18 cellular contexts compared by ENCODE assay signal in the genomic region with DNA sequence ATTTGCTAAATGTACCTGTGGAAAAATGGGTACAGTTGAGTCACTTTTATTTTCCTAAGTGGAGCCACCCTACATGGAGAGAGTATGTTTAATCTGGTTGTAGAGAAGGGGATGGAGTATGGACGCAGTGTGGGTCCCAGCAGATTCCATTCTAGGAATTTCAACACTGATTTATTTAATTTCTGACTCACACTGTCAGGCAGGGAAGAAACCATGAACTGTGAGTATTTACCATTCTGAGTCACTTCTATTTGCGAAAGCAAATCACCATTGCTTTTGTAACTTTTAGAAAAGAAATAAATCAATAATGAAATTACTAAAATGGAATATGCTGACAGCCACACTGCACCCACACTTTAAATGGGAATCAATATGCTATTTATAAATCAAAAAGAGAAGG.
DNase-seq lines count a peak whose midpoint lies in the region; ATAC-seq, FAIRE-seq and TF ChIP-seq lines count a peak whose summit lies in the region.
"Had no signal": no experiment of that assay in that cellular context is flagged by ENCODE, and none has a peak within 500 bp of the region (broad histone marks: within the 10 kb centered on the region; RNA-seq: fewer than 3 reads in every experiment).

No MANE protein-coding gene starts in this region.

- no peaks in the 10 kb centered on the region for H4K20me1 ChIP-seq in astrocyte (ENCODE audit: insufficient read depth, low read length)

- peaks cover 3% of the 10 kb centered on the region for H3K27me3 Mint-ChIP-seq in astrocyte (ENCODE audit: low read depth, unreplicated experiment)
- no peaks in the 10 kb centered on the region for H3K27me3 Mint-ChIP-seq in CD8-positive, alpha-beta T cell (ENCODE audit: low read depth)

- no peaks in the 10 kb centered on the region for H3K36me3 Mint-ChIP-seq in astrocyte (ENCODE audit: low read depth, unreplicated experiment)
- no peaks in the 10 kb centered on the region for H3K36me3 Mint-ChIP-seq in CD8-positive, alpha-beta T cell
- H3K36me3 Mint-ChIP-seq: activated naive CD8-positive, alpha-beta T cell had no signal

- no peaks in the 10 kb centered on the region for H3K36me3 ChIP-seq in astrocyte (ENCODE audit: insufficient read depth, low read length)
- no peaks in the 10 kb centered on the region for H3K36me3 ChIP-seq in CD8-positive, alpha-beta T cell (ENCODE audit: insufficient read depth, low read length)
- H3K36me3 ChIP-seq: spleen, suprapubic skin had no signal

- H3K27me3 ChIP-seq in astrocyte (ENCODE audit: insufficient read depth, low read length): no peaks in the 10 kb centered on the region
- H3K27me3 ChIP-seq in CD8-positive, alpha-beta T cell (ENCODE audit: insufficient read depth, low read length): no peaks in the 10 kb centered on the region
- H3K27me3 ChIP-seq: spleen, suprapubic skin had no signal

- H3K9ac ChIP-seq in astrocyte (ENCODE audit: low read length): no peak overlapping the region

- peak overlapping the region; percentile 23 for H3K4me2 ChIP-seq in astrocyte (ENCODE audit: low read length)

- no peak overlapping the region for H3K27ac Mint-ChIP-seq in astrocyte (ENCODE audit: unreplicated experiment)
- no peak overlapping the region for H3K27ac Mint-ChIP-seq in CD8-positive, alpha-beta T cell
- H3K27ac Mint-ChIP-seq: activated naive CD8-positive, alpha-beta T cell; T-helper 2 cell treated with Interferon-gamma antibody and Interleukin-4, amounts not matched to agents 5 μg/mL and 100 μg/mL, for 36 hours had no signal

- H3K27ac ChIP-seq in astrocyte (ENCODE audit: low read depth, low read length): no peak overlapping the region
- no peak overlapping the region for H3K27ac ChIP-seq in CD8-positive, alpha-beta T cell (ENCODE audit: low read depth, low read length)
- H3K27ac ChIP-seq: dorsolateral prefrontal cortex, spleen, suprapubic skin had no signal

- no peaks in the 10 kb centered on the region for H3K4me1 Mint-ChIP-seq in astrocyte (ENCODE audit: low read depth, unreplicated experiment)
- H3K4me1 Mint-ChIP-seq in CD8-positive, alpha-beta T cell (ENCODE audit: low read depth): no peaks in the 10 kb centered on the region

- no peak overlapping the region for H2AFZ ChIP-seq in astrocyte (ENCODE audit: low read depth, low read length)

- no peaks in the 10 kb centered on the region for H3K9me3 Mint-ChIP-seq in astrocyte (ENCODE audit: unreplicated experiment)
- H3K9me3 Mint-ChIP-seq in CD8-positive, alpha-beta T cell: peaks cover 5% of the 10 kb centered on the region

- H3K79me2 ChIP-seq in astrocyte (ENCODE audit: insufficient read depth, low read length): no peaks in the 10 kb centered on the region

- no peak overlapping the region for H3K4me3 ChIP-seq in astrocyte (ENCODE audit: insufficient read depth, low read depth, low read length)
- no peak overlapping the region for H3K4me3 ChIP-seq in CD8-positive, alpha-beta T cell (ENCODE audit: low read depth, low read length)
- H3K4me3 ChIP-seq: dorsolateral prefrontal cortex, spleen, suprapubic skin had no signal

- DNase-seq in AG08395 (ENCODE audit: low spot score): peak; percentile 30
- DNase-seq in ELR (ENCODE audit: low read depth): peak; percentile 20
- peak; percentile 74 for DNase-seq in astrocyte (ENCODE audit: low read depth)
- no peak for DNase-seq in HuH-7.5 (ENCODE audit: low spot score)
- DNase-seq in CD8-positive, alpha-beta T cell: no peak
- no peak for DNase-seq in GM20000 (ENCODE audit: low spot score)
- DNase-seq: ACHN; activated CD4-positive, CD25-positive, alpha-beta regulatory T cell; dorsolateral prefrontal cortex; erythroblast; NCI-H510A; SHP77; spleen had no signal

- TF ChIP-seq CTCF in astrocyte (IDR thresholded peaks at IDR 0.05; ENCODE audit: insufficient read depth, low read depth, low read length) (no peak), GM20000 (IDR thresholded peaks at IDR 0.05; ENCODE audit: extremely low read depth, missing control alignments) (no peak)
- TF ChIP-seq CTCF in CD8-positive, alpha-beta T cell (IDR thresholded peaks at IDR 0.05): no peak

- H3K4me3 Mint-ChIP-seq in astrocyte (ENCODE audit: unreplicated experiment): no peak overlapping the region
- H3K4me3 Mint-ChIP-seq in CD8-positive, alpha-beta T cell: no peak overlapping the region
- H3K4me3 Mint-ChIP-seq: activated naive CD8-positive, alpha-beta T cell; T-helper 2 cell treated with Interferon-gamma antibody and Interleukin-4, amounts not matched to agents 5 μg/mL and 100 μg/mL, for 36 hours had no signal

- POLR2A ChIA-PET in CD8-positive, alpha-beta T cell (lab: Charles Lee): no interaction called here

- ATAC-seq in GM18907 (IDR thresholded peaks at IDR 0.05; ENCODE audit: unreplicated experiment): no peak
- ATAC-seq in CD8-positive, alpha-beta T cell: no peak

- CTCF ChIA-PET in CD8-positive, alpha-beta T cell (lab: Charles Lee): no interaction called here

- intact Hi-C loops in CD8-positive, alpha-beta T cell (cut with DNase I, micrococcal nuclease): no loop called here

- FAIRE-seq in astrocyte (lab: Jason Lieb, UNC): no peak
- peak; percentile 99 for FAIRE-seq in islet of Langerhans (lab: Jason Lieb, UNC)

- no peaks in the 10 kb centered on the region for H3K4me1 ChIP-seq in astrocyte (ENCODE audit: insufficient read depth, low read length)
- H3K4me1 ChIP-seq in CD8-positive, alpha-beta T cell (ENCODE audit: insufficient read depth, low read length): no peaks in the 10 kb centered on the region
- H3K4me1 ChIP-seq: spleen, suprapubic skin had no signal

- H3K9me3 ChIP-seq in astrocyte (ENCODE audit: insufficient read depth, low read depth, low read length): no peaks in the 10 kb centered on the region
- H3K9me3 ChIP-seq in CD8-positive, alpha-beta T cell (ENCODE audit: low read length): no peaks in the 10 kb centered on the region
- H3K9me3 ChIP-seq: suprapubic skin had no signal

Comparison
In these comparisons a context has a peak if more than half of its experiments do, and no peak if none do; other contexts are left out.
1. DNase-seq: peak in AG08395 (single experiment), ELR (single experiment) and astrocyte (single experiment); none in HuH-7.5 (single experiment), CD8-positive, alpha-beta T cell (0 of 7) and GM20000 (single experiment).